ENCODE assay signal across 8 cellular contexts in the genomic region with DNA sequence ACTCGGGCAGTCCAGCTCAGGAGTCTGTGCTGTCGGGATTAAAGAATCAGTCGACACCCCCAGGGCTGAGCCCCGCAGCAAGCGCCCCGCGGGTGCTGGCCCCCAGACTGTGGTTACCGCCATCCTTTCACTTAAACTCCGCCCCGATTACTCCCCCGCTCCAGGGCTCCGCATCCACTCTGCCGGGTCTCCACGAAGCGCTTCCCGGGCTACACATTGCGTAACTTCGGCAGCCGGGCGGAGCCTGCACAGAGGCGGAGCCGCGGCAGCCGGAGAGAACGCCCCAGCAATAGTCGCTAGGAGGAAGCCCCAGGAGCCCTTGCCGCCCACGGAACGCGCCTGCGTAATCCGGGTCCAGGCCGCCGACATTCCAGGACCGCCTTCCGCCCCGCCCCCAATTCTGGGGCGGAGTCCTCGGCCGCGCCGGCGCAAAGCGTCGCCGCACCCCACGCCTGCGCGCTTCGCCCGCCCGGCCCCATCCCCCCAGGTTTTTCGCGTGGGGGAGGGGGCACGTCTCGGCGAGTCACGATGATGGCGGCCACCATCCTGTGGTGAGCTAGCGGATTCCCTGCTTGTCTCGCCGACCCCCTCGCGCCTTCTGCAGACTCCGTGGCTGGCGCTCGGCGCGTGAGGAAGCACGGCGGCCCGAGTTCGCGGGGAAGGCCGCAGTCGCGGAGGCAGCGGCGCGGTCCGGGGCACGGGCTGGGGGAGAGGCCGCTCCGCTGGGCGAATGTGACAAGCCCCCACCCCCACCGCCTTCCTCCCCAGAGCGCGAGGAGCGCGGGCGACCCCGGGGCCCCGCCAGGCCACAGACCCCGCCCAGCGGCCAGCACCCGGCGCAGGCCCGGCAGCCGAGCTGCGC. TPM values are rescaled to one million over a fixed set of nuclear protein-coding genes. Genes with fewer than 3 reads are reported as not detected.
A peak's percentile ranks its signal among the peaks of the same experiment; 100 is the strongest.
DNase-seq lines count a peak whose midpoint lies in the region; ATAC-seq, FAIRE-seq and TF ChIP-seq lines count a peak whose summit lies in the region.

Gene RAD23B (plus strand): TSS at position 521 of the 862 bp plus-strand sequence. CDS start 351 bp downstream, outside the sequence.

- H3K79me2 ChIP-seq in Loucy (ENCODE audit: insufficient read depth, low read length) = peaks cover 48% of the 10 kb centered on the region

- H3K36me3 Mint-ChIP-seq in natural killer cell treated with Interleukin-12 subunit alpha and Interleukin-12 subunit beta and Interleukin-15 and Interleukin-18, amount 100 ng/mL, for 72 hours = no peaks in the 10 kb centered on the region

- H2AFZ ChIP-seq in Loucy (ENCODE audit: low read length) = peak within 1 kb of the TSS; percentile 91

- H3K4me3 ChIP-seq in Loucy (ENCODE audit: low read length, poor library complexity, severe bottlenecking) = peak within 1 kb of the TSS; percentile 93

- DNase-seq in EL (peak; percentile 99), H54 (ENCODE audit: insufficient read length, low spot score) (peak; percentile 97), fibroblast of peridontal ligament (ENCODE audit: extremely low read depth) (peak; percentile 98)
- peak; percentile 98 for DNase-seq in activated T-helper 9 cell treated with anti-CD3 and anti-CD28 coated beads, Interleukin-2, amount 50 U/mL, for 16 hours (ENCODE audit: low read depth)
- DNase-seq in natural killer cell treated with Interleukin-12 subunit alpha and Interleukin-12 subunit beta and Interleukin-15 and Interleukin-18, amount 100 ng/mL, for 72 hours (ENCODE audit: low spot score) = peak; percentile 100
- peak; percentile 99 for DNase-seq in stimulated activated naive CD8-positive, alpha-beta T cell treated with anti-CD3 and anti-CD28 coated beads, Interleukin-15, Interleukin-2, amounts not matched to agents 100 U/mL and 50 U/mL, for 24 hours

- peak; percentile 93 for TF ChIP-seq POLR2A in H54 (IDR thresholded peaks at IDR 0.05; ENCODE audit: low read depth, low read length)
- TF ChIP-seq POLR2A in Raji (IDR thresholded peaks at IDR 0.05; ENCODE audit: insufficient read depth, low read depth, low read length) = peak; percentile 83

- peak within 1 kb of the TSS; percentile 78 to 90 for H3K27ac Mint-ChIP-seq in natural killer cell treated with Interleukin-12 subunit alpha and Interleukin-12 subunit beta and Interleukin-15 and Interleukin-18, amount 100 ng/mL, for 72 hours

- peak within 1 kb of the TSS; percentile 99 for H3K4me2 ChIP-seq in Loucy (ENCODE audit: low read depth, low read length, poor library complexity, severe bottlenecking)

- peak; percentile 97 for FAIRE-seq in H54 (lab: Jason Lieb, UNC)

- H3K9me3 ChIP-seq in Loucy (ENCODE audit: insufficient read depth, low read depth, low read length) = no peaks in the 10 kb centered on the region

- H3K27me3 Mint-ChIP-seq in natural killer cell treated with Interleukin-12 subunit alpha and Interleukin-12 subunit beta and Interleukin-15 and Interleukin-18, amount 100 ng/mL, for 72 hours = no peaks in the 10 kb centered on the region

- H3K9me3 Mint-ChIP-seq in natural killer cell treated with Interleukin-12 subunit alpha and Interleukin-12 subunit beta and Interleukin-15 and Interleukin-18, amount 100 ng/mL, for 72 hours = no peaks in the 10 kb centered on the region

- peak; percentile 94 to 95 for ATAC-seq in natural killer cell treated with Interleukin-12 subunit alpha and Interleukin-12 subunit beta and Interleukin-15 and Interleukin-18, amount 100 ng/mL, for 72 hours
- peak; percentile 91 for ATAC-seq in stimulated activated naive CD8-positive, alpha-beta T cell treated with anti-CD3 and anti-CD28 coated beads, Interleukin-15, Interleukin-2, amounts not matched to agents 100 U/mL and 50 U/mL, for 24 hours

- peak within 1 kb of the TSS; percentile 83 for H3K9ac ChIP-seq in Loucy (ENCODE audit: low read depth, low read length, poor library complexity, severe bottlenecking)

- peaks cover 41% of the 10 kb centered on the region for H3K4me1 ChIP-seq in Loucy (ENCODE audit: insufficient read depth, low read length, poor library complexity, severe bottlenecking)

- H3K9me2 ChIP-seq in Loucy (replicated peaks; ENCODE audit: low read depth, low read length) = no peaks in the 10 kb centered on the region

- peaks cover 47% of the 10 kb centered on the region for H4K20me1 ChIP-seq in Loucy (ENCODE audit: insufficient read depth, low read length, poor library complexity, severe bottlenecking)

- TF ChIP-seq CTCF in Loucy (conservative IDR thresholded peaks at IDR 0.05; ENCODE audit: low read length) = no peak

- H3F3A ChIP-seq in Loucy (ENCODE audit: low read depth) = no peaks in the 10 kb centered on the region

- no peaks in the 10 kb centered on the region for H3K36me3 ChIP-seq in Loucy (ENCODE audit: insufficient read depth, low read length)

- H3K4me3 Mint-ChIP-seq in natural killer cell treated with Interleukin-12 subunit alpha and Interleukin-12 subunit beta and Interleukin-15 and Interleukin-18, amount 100 ng/mL, for 72 hours = peak within 1 kb of the TSS; percentile 94

- H3K4me1 Mint-ChIP-seq in natural killer cell treated with Interleukin-12 subunit alpha and Interleukin-12 subunit beta and Interleukin-15 and Interleukin-18, amount 100 ng/mL, for 72 hours (ENCODE audit: low read depth in 2 of 2) = peaks cover 33 to 45% of the 10 kb centered on the region in 2 donors

- H3K27me3 ChIP-seq in Loucy (ENCODE audit: insufficient read depth, low read length, poor library complexity, severe bottlenecking) = no peaks in the 10 kb centered on the region

RNA-seq across cellular contexts. Expression of gene RAD23B, which starts in this region (rescaled TPM):
- total RNA-seq in natural killer cell treated with Interleukin-12 subunit alpha and Interleukin-12 subunit beta and Interleukin-15 and Interleukin-18, amount 100 ng/mL, for 72 hours = 10 to 100 TPM; 94.7 to 94.8 TPM

Comparison
In these comparisons a context has a peak if more than half of its experiments do, and no peak if none do; other contexts are left out.
1. Peak in every context shown above with its lines: DNase-seq, ATAC-seq and H3K4me3 ChIP-seq.